15 cellular contexts compared by ENCODE assay signal in genomic region chr6:31112478-31112877, GRCh38. TPM values are rescaled to one million over a fixed set of nuclear protein-coding genes. Genes with fewer than 3 reads are reported as not detected.
"Had no signal": no experiment of that assay in that cellular context is flagged by ENCODE, and none has a peak within 500 bp of the region (broad histone marks: within the 10 kb centered on the region; RNA-seq: fewer than 3 reads in every experiment).

Gene C6orf15, minus strand, starts transcription at chr6:31112575. Its CDS starts 20 bp downstream, at chr6:31112555.

- H3K27ac ChIP-seq: adrenal gland, body of pancreas had no signal

- H3K36me3 ChIP-seq: adrenal gland had no signal

- H3K27ac Mint-ChIP-seq: activated CD4-positive, alpha-beta T cell treated with anti-CD3 and anti-CD28 coated beads, Interleukin-2, amount 10 ng/mL, durations not matched to agents 7 days and 5 days; natural killer cell treated with Interleukin-12 subunit alpha and Interleukin-12 subunit beta and Interleukin-15 and Interleukin-18, amount 100 ng/mL, for 72 hours had no signal

- H3K9me3 ChIP-seq: adrenal gland, body of pancreas had no signal

- H3K4me1 Mint-ChIP-seq: activated CD4-positive, alpha-beta T cell treated with anti-CD3 and anti-CD28 coated beads, Interleukin-2, amount 10 ng/mL, durations not matched to agents 7 days and 5 days had no signal

- H3K4me3 Mint-ChIP-seq: activated CD4-positive, alpha-beta T cell treated with anti-CD3 and anti-CD28 coated beads, Interleukin-2, amount 10 ng/mL, durations not matched to agents 7 days and 5 days; natural killer cell treated with Interleukin-12 subunit alpha and Interleukin-12 subunit beta and Interleukin-15 and Interleukin-18, amount 100 ng/mL, for 72 hours had no signal

- H3K36me3 Mint-ChIP-seq: natural killer cell treated with Interleukin-12 subunit alpha and Interleukin-12 subunit beta and Interleukin-15 and Interleukin-18, amount 100 ng/mL, for 72 hours had no signal

- ATAC-seq: body of pancreas; esophagus mucosa; left colon; natural killer cell treated with Interleukin-12 subunit alpha and Interleukin-12 subunit beta and Interleukin-15 and Interleukin-18, amount 100 ng/mL, for 72 hours had no signal

- H3K9me3 Mint-ChIP-seq: activated CD4-positive, alpha-beta T cell treated with anti-CD3 and anti-CD28 coated beads, Interleukin-2, amount 10 ng/mL, durations not matched to agents 7 days and 5 days; natural killer cell treated with Interleukin-12 subunit alpha and Interleukin-12 subunit beta and Interleukin-15 and Interleukin-18, amount 100 ng/mL, for 72 hours had no signal

- H3K4me3 ChIP-seq: adrenal gland, body of pancreas had no signal

- H3K27me3 ChIP-seq: body of pancreas had no signal

- H3K4me1 ChIP-seq: adrenal gland had no signal

- DNase-seq: activated CD4-positive, alpha-beta T cell treated with anti-CD3 and anti-CD28 coated beads, Interleukin-2, amount 10 ng/mL, durations not matched to agents 7 days and 5 days; activated CD4-positive, CD25-positive, alpha-beta regulatory T cell; activated naive CD4-positive, alpha-beta T cell treated with anti-CD3 and anti-CD28 coated beads, Interleukin-2, amount 50 U/mL, for 16 hours; adrenal gland; body of pancreas; left colon; mammary epithelial cell; T-helper 2 cell; trophoblast cell had no signal

RNA-seq across cellular contexts. Expression of gene C6orf15, which starts in this region (rescaled TPM):
- total RNA-seq: activated CD4-positive, alpha-beta T cell treated with anti-CD3 and anti-CD28 coated beads, Interleukin-2, amount 10 ng/mL, durations not matched to agents 7 days and 5 days; adrenal gland; body of pancreas; esophagus mucosa; fibroblast of villous mesenchyme; left colon; mucosa of gallbladder; natural killer cell treated with Interleukin-12 subunit alpha and Interleukin-12 subunit beta and Interleukin-15 and Interleukin-18, amount 100 ng/mL, for 72 hours; osteocyte; skeletal muscle tissue had no signal
- polyA plus RNA-seq: adrenal gland had no signal
